17 cellular contexts compared by ENCODE assay signal in the genomic region with DNA sequence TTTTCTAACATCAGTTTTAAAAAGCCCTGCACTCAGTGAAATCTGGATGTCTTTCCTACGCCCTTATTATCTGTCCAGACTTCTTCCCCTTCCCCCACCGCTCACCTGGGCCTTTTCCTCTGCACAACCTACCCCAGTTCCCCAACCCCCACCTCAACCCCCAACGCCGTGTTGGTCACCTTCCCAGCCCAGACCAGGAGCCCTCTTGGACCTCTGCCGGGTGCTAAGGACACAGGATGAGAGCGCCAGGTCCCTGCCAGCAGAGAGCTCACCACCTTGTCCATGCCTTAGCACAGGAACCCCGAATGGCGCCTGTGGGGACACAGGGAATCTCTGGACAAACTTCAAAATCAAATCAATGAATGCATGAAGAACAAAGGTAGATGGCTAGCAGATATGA. TPM values are rescaled to one million over a fixed set of nuclear protein-coding genes. Genes with fewer than 3 reads are reported as not detected.
DNase-seq lines count a peak whose midpoint lies in the region; ATAC-seq, FAIRE-seq and TF ChIP-seq lines count a peak whose summit lies in the region.
"Had no signal": no experiment of that assay in that cellular context is flagged by ENCODE, and none has a peak within 500 bp of the region (broad histone marks: within the 10 kb centered on the region; RNA-seq: fewer than 3 reads in every experiment).

No MANE protein-coding gene starts in this region.

- peak overlapping the region; percentile 96; the same call in 1 of the 2 replicates for H3K27ac Mint-ChIP-seq in HFFc6
- H3K27ac Mint-ChIP-seq in central memory CD8-positive, alpha-beta T cell (ENCODE audit: low read depth), result peak overlapping the region; percentile 97
- H3K27ac Mint-ChIP-seq in naive thymus-derived CD4-positive, alpha-beta T cell, result peak overlapping the region; percentile 39 to 99 (median 98)

- peaks cover 1% of the 10 kb centered on the region; the same call in 1 of the 2 replicates for H3K36me3 Mint-ChIP-seq in HFFc6 (ENCODE audit: low read depth)
- H3K36me3 Mint-ChIP-seq in central memory CD8-positive, alpha-beta T cell (ENCODE audit: insufficient read depth), result peaks cover 16% of the 10 kb centered on the region
- H3K36me3 Mint-ChIP-seq in naive thymus-derived CD4-positive, alpha-beta T cell, result peaks cover 0 to 14% (median 0%) of the 10 kb centered on the region in 5 donors

- H3K4me3 Mint-ChIP-seq in HFFc6, result no peak overlapping the region
- peak overlapping the region; percentile 89 for H3K4me3 Mint-ChIP-seq in central memory CD8-positive, alpha-beta T cell
- peak overlapping the region; percentile 39 to 98 (median 95) for H3K4me3 Mint-ChIP-seq in naive thymus-derived CD4-positive, alpha-beta T cell

- H3K27me3 ChIP-seq in BLaER1, result no peaks in the 10 kb centered on the region
- H3K27me3 ChIP-seq in naive thymus-derived CD4-positive, alpha-beta T cell (ENCODE audit: control insufficient read depth in 2 of 2, insufficient read depth in 2 of 2, low read length in 2 of 2), result no peaks in the 10 kb centered on the region
- H3K27me3 ChIP-seq: adrenal gland had no signal

- no peak for ATAC-seq in central memory CD8-positive, alpha-beta T cell (replicated peaks; ENCODE audit: extremely low read depth, poor library complexity, severe bottlenecking)
- no peak for ATAC-seq in naive thymus-derived CD4-positive, alpha-beta T cell
- ATAC-seq: mucosa of descending colon had no signal

- no peak overlapping the region for H3K4me3 ChIP-seq in BLaER1
- H3K4me3 ChIP-seq in naive thymus-derived CD4-positive, alpha-beta T cell (ENCODE audit: low read length), result no peak overlapping the region

- TF ChIP-seq CTCF in HFFc6 (IDR thresholded peaks at IDR 0.05), result no peak

- intact Hi-C loops in naive thymus-derived CD4-positive, alpha-beta T cell (cut with micrococcal nuclease), result loop anchor here (5.0 to 10.0 kb wide), 5 partner anchors 565 to 1678 kb away; a partner anchor contains a TSS

- no peak for DNase-seq in HFFc6
- DNase-seq in central memory CD8-positive, alpha-beta T cell (ENCODE audit: low spot score in 2 of 2), result no peak
- no peak for DNase-seq in naive thymus-derived CD4-positive, alpha-beta T cell
- no peak for DNase-seq in germinal center (ENCODE audit: low spot score)
- no peak for DNase-seq in frontal cortex (ENCODE audit: low spot score in 2 of 2)
- DNase-seq in epidermal melanocyte (ENCODE audit: insufficient read length, low spot score), result no peak
- DNase-seq in SIG-M5 treated with dmso at 0.1 percent for 504 hours (lab: John Stamatoyannopoulos, UW; ENCODE audit: unreplicated experiment), result no peak
- DNase-seq: activated CD4-positive, alpha-beta T cell treated with anti-CD3 and anti-CD28 coated beads, Interleukin-2, amount 50 U/mL, for 4 hours; GDM1; mucosa of descending colon; NCI-H2227 treated with DMSO at 0.1 percent for 48 hours; stimulated activated CD4-positive, alpha-beta T cell treated with anti-CD3 and anti-CD28 coated beads, Interleukin-2, amount 100 ng/mL, for 24 hours had no signal

- H3K27ac ChIP-seq in BLaER1, result 0 out of 2 replicates have a peak overlapping the region, but pooled peaks have one; percentile 95
- H3K27ac ChIP-seq in naive thymus-derived CD4-positive, alpha-beta T cell (ENCODE audit: low read depth, low read length), result no peak overlapping the region

- no peaks in the 10 kb centered on the region; the same call in 1 of the 2 replicates for H3K27me3 Mint-ChIP-seq in HFFc6 (ENCODE audit: insufficient read depth)
- H3K27me3 Mint-ChIP-seq in central memory CD8-positive, alpha-beta T cell, result no peaks in the 10 kb centered on the region
- H3K27me3 Mint-ChIP-seq in naive thymus-derived CD4-positive, alpha-beta T cell, result no peaks in the 10 kb centered on the region
- H3K27me3 Mint-ChIP-seq: dendritic cell treated with granulocyte-macrophage colony-stimulating factor and Interleukin-4, amounts not matched to agents 40 ng/mL and 50 ng/mL, for 4 days had no signal

- H3K36me3 ChIP-seq in BLaER1, result no peaks in the 10 kb centered on the region
- peaks cover 0 to 4% (median 0%) of the 10 kb centered on the region in 3 experiments for H3K36me3 ChIP-seq in naive thymus-derived CD4-positive, alpha-beta T cell (ENCODE audit: control insufficient read depth in 2 of 3, insufficient read depth in 3 of 3, low read length in 3 of 3)
- H3K36me3 ChIP-seq: adrenal gland had no signal

- H4K20me1 ChIP-seq in BLaER1, result no peaks in the 10 kb centered on the region

- H3K9me3 Mint-ChIP-seq in HFFc6, result no peaks in the 10 kb centered on the region; the same call in 1 of the 2 replicates
- no peaks in the 10 kb centered on the region for H3K9me3 Mint-ChIP-seq in central memory CD8-positive, alpha-beta T cell
- H3K9me3 Mint-ChIP-seq in naive thymus-derived CD4-positive, alpha-beta T cell, result peaks cover 0 to 2% (median 0%) of the 10 kb centered on the region in 11 donors
- H3K9me3 Mint-ChIP-seq: dendritic cell treated with granulocyte-macrophage colony-stimulating factor and Interleukin-4, amounts not matched to agents 40 ng/mL and 50 ng/mL, for 4 days had no signal

- POLR2A ChIA-PET in naive thymus-derived CD4-positive, alpha-beta T cell (lab: Charles Lee), result interaction anchor here (0.9 to 5.4 kb wide), 5 partner anchors 16 to 175 kb away, joined by 3 to 92 read pairs (median 4); a partner anchor contains a TSS

- FAIRE-seq in frontal cortex (lab: Jason Lieb, UNC), result no peak
- FAIRE-seq: GM18507, H54 had no signal

- no peak overlapping the region for H3K9ac ChIP-seq in BLaER1

- peak overlapping the region; percentile 80; the same call in 1 of the 2 replicates for H3K4me2 ChIP-seq in BLaER1

- H3K4me1 Mint-ChIP-seq in HFFc6 (ENCODE audit: low read depth), result peaks cover 52% of the 10 kb centered on the region
- peaks cover 22% of the 10 kb centered on the region for H3K4me1 Mint-ChIP-seq in central memory CD8-positive, alpha-beta T cell
- H3K4me1 Mint-ChIP-seq in naive thymus-derived CD4-positive, alpha-beta T cell, result peaks cover 8 to 43% (median 29%) of the 10 kb centered on the region in 7 donors

- CTCF ChIA-PET in naive thymus-derived CD4-positive, alpha-beta T cell (lab: Charles Lee), result no interaction called here

- H3K9me3 ChIP-seq in BLaER1, result no peaks in the 10 kb centered on the region
- H3K9me3 ChIP-seq in naive thymus-derived CD4-positive, alpha-beta T cell (ENCODE audit: control insufficient read depth in 2 of 3, low read length in 3 of 3), result no peaks in the 10 kb centered on the region
- H3K9me3 ChIP-seq: adrenal gland, mucosa of descending colon had no signal

- peaks cover 21% of the 10 kb centered on the region for H3K4me1 ChIP-seq in BLaER1
- no peaks in the 10 kb centered on the region for H3K4me1 ChIP-seq in naive thymus-derived CD4-positive, alpha-beta T cell (ENCODE audit: control insufficient read depth in 2 of 2, insufficient read depth in 2 of 2, low read length in 2 of 2)

RNA-seq across cellular contexts. Expression of a gene that starts 1.0 kb away (rescaled TPM):
- 1 to 10 TPM; 3.8 to 8.2 (median 6.4) TPM for total RNA-seq in HFFc6 (2021; fragmentation: NEBNext Ultra II Directional; extraction: Animal tissue kit (Norgen Biotek cat#: 25700))
- total RNA-seq in naive thymus-derived CD4-positive, alpha-beta T cell, result 10 to 100 TPM in 4 of 5 experiments, 1 to 10 TPM in 1; 6.4 to 19.2 (median 15.7) TPM
- 1 to 10 TPM; 4.9 to 6.0 TPM for polyA plus RNA-seq in naive thymus-derived CD4-positive, alpha-beta T cell
- total RNA-seq in frontal cortex, result 2.0 TPM

RNA-seq across cellular contexts. Expression of a gene that starts 26.8 kb away (rescaled TPM):
- total RNA-seq in HFFc6 (2021; fragmentation: NEBNext Ultra II Directional; extraction: Animal tissue kit (Norgen Biotek cat#: 25700)), result 1 to 10 TPM; 4.2 to 7.3 (median 6.4) TPM
- total RNA-seq in naive thymus-derived CD4-positive, alpha-beta T cell, result 10 to 100 TPM; 14.9 to 69.9 (median 29.3) TPM
- 10 to 100 TPM; 28.8 to 51.4 TPM for polyA plus RNA-seq in naive thymus-derived CD4-positive, alpha-beta T cell
- 1.6 TPM for total RNA-seq in frontal cortex
